1 cellular context compared by ENCODE assay signal in the genomic region with DNA sequence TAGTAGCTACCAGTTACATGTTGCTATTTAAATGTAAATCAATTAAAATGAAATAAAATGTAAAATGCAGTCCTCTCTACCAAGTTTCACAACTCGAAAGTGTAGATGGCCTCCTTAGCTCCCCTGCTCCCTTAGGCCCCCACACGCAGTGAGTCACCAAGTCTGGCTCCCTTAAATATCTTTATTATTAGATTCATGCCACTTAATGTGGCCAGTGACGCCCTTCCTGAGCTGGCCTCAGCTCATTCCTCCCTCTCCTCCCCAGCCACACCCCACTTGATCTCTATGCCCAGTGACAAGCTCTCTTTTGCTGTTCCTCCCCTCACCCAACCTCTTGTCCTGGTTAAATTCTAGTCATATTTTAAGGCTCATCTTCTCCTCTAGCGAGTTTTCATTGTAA.
TF ChIP-seq lines count a peak whose summit lies in the region.

No MANE protein-coding gene starts in this region.

TF ChIP-seq in HCT116, 20 proteins besides CTCF, POLR2A, EP300 and RAD21 (continued from another document):
- TF ChIP-seq, protein P1, sequence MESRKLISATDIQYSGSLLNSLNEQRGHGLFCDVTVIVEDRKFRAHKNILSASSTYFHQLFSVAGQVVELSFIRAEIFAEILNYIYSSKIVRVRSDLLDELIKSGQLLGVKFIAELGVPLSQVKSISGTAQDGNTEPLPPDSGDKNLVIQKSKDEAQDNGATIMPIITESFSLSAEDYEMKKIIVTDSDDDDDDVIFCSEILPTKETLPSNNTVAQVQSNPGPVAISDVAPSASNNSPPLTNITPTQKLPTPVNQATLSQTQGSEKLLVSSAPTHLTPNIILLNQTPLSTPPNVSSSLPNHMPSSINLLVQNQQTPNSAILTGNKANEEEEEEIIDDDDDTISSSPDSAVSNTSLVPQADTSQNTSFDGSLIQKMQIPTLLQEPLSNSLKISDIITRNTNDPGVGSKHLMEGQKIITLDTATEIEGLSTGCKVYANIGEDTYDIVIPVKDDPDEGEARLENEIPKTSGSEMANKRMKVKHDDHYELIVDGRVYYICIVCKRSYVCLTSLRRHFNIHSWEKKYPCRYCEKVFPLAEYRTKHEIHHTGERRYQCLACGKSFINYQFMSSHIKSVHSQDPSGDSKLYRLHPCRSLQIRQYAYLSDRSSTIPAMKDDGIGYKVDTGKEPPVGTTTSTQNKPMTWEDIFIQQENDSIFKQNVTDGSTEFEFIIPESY (IDR thresholded peaks at IDR 0.05; ENCODE audit: extremely low read depth, insufficient replicate concordance, low read length): no peak
- no peak for TF ChIP-seq EZH2 (IDR thresholded peaks at IDR 0.05)
- TF ChIP-seq YY1 (IDR thresholded peaks at IDR 0.05; ENCODE audit: extremely low read depth, insufficient replicate concordance, low read depth, low read length): no peak
- TF ChIP-seq CBX3 (IDR thresholded peaks at IDR 0.05; ENCODE audit: low read depth): peak; percentile 49
- TF ChIP-seq SIN3A (IDR thresholded peaks at IDR 0.05; ENCODE audit: low read depth): peak; percentile 32; the same call in 1 of the 2 replicates
- TF ChIP-seq TCF7L2 (IDR thresholded peaks at IDR 0.05; ENCODE audit: borderline replicate concordance, extremely low read depth, insufficient read depth, insufficient read length): no peak
- TF ChIP-seq, protein P2, sequence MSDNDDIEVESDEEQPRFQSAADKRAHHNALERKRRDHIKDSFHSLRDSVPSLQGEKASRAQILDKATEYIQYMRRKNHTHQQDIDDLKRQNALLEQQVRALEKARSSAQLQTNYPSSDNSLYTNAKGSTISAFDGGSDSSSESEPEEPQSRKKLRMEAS (IDR thresholded peaks at IDR 0.05): 0 out of 2 replicates have a peak, but pooled peaks have one; percentile 38
- peak; percentile 73 for TF ChIP-seq SP1 (IDR thresholded peaks at IDR 0.05; ENCODE audit: low read depth)
- TF ChIP-seq ZNF274 (IDR thresholded peaks at IDR 0.05; ENCODE audit: low read depth, low read length): no peak
- TF ChIP-seq ELF1 (IDR thresholded peaks at IDR 0.05; ENCODE audit: borderline replicate concordance, low read depth): no peak
- peak; percentile 62 for TF ChIP-seq FOSL1 (IDR thresholded peaks at IDR 0.05; ENCODE audit: low read depth)
- TF ChIP-seq SRF (IDR thresholded peaks at IDR 0.05; ENCODE audit: low read depth): no peak
- TF ChIP-seq, protein P3, sequence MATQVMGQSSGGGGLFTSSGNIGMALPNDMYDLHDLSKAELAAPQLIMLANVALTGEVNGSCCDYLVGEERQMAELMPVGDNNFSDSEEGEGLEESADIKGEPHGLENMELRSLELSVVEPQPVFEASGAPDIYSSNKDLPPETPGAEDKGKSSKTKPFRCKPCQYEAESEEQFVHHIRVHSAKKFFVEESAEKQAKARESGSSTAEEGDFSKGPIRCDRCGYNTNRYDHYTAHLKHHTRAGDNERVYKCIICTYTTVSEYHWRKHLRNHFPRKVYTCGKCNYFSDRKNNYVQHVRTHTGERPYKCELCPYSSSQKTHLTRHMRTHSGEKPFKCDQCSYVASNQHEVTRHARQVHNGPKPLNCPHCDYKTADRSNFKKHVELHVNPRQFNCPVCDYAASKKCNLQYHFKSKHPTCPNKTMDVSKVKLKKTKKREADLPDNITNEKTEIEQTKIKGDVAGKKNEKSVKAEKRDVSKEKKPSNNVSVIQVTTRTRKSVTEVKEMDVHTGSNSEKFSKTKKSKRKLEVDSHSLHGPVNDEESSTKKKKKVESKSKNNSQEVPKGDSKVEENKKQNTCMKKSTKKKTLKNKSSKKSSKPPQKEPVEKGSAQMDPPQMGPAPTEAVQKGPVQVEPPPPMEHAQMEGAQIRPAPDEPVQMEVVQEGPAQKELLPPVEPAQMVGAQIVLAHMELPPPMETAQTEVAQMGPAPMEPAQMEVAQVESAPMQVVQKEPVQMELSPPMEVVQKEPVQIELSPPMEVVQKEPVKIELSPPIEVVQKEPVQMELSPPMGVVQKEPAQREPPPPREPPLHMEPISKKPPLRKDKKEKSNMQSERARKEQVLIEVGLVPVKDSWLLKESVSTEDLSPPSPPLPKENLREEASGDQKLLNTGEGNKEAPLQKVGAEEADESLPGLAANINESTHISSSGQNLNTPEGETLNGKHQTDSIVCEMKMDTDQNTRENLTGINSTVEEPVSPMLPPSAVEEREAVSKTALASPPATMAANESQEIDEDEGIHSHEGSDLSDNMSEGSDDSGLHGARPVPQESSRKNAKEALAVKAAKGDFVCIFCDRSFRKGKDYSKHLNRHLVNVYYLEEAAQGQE (IDR thresholded peaks at IDR 0.05; ENCODE audit: low read depth): no peak
